Comparison of ENCODE assay signal across 16 cellular contexts in genomic region chr7:70336536-70336935, GRCh38.
DNase-seq lines count a peak whose midpoint lies in the region; ATAC-seq lines count a peak whose summit lies in the region.
"Had no signal": no experiment of that assay in that cellular context is flagged by ENCODE, and none has a peak within 500 bp of the region (broad histone marks: within the 10 kb centered on the region; RNA-seq: fewer than 3 reads in every experiment).

No MANE protein-coding gene starts in this region.

- H3K4me1 Mint-ChIP-seq in effector memory CD8-positive, alpha-beta T cell (ENCODE audit: low read depth in 2 of 2): peaks cover 16 to 23% of the 10 kb centered on the region in 2 donors
- H3K4me1 Mint-ChIP-seq in natural killer cell treated with Interleukin-12 subunit alpha and Interleukin-12 subunit beta and Interleukin-15 and Interleukin-18, amount 100 ng/mL, for 72 hours (ENCODE audit: low read depth in 2 of 2): peaks cover 27% of the 10 kb centered on the region in 2 donors
- H3K4me1 Mint-ChIP-seq: GM23338, H9 had no signal

- H3K36me3 Mint-ChIP-seq in effector memory CD8-positive, alpha-beta T cell (ENCODE audit: insufficient read depth): no peaks in the 10 kb centered on the region
- H3K36me3 Mint-ChIP-seq in natural killer cell treated with Interleukin-12 subunit alpha and Interleukin-12 subunit beta and Interleukin-15 and Interleukin-18, amount 100 ng/mL, for 72 hours: peaks cover 2% of the 10 kb centered on the region
- H3K36me3 Mint-ChIP-seq: CD4-positive, alpha-beta memory T cell had no signal

- peak; percentile 56 for ATAC-seq in effector memory CD8-positive, alpha-beta T cell (replicated peaks)
- ATAC-seq in natural killer cell treated with Interleukin-12 subunit alpha and Interleukin-12 subunit beta and Interleukin-15 and Interleukin-18, amount 100 ng/mL, for 72 hours: no peak
- ATAC-seq: GM23338, HCT116 had no signal

- peak; percentile 2 for DNase-seq in NK-92 treated with Interleukin-12 subunit alpha and Interleukin-12 subunit beta, amount 100 ng/mL, for 24 hours (lab: John Stamatoyannopoulos, UW)
- DNase-seq in NK-92 (lab: John Stamatoyannopoulos, UW; ENCODE audit: unreplicated experiment) (no peak), superior temporal gyrus (ENCODE audit: extremely low spot score) (no peak)
- no peak for DNase-seq in effector memory CD8-positive, alpha-beta T cell
- no peak for DNase-seq in natural killer cell treated with Interleukin-12 subunit alpha and Interleukin-12 subunit beta and Interleukin-15 and Interleukin-18, amount 100 ng/mL, for 72 hours (ENCODE audit: low spot score)
- DNase-seq in effector CD4-positive, alpha-beta T cell: no peak
- DNase-seq: 8988T; C1 segment of cervical spinal cord; Caco-2; CD4-positive, alpha-beta memory T cell; DMS53; DMS79 treated with DMSO at 0.1 percent for 48 hours; GF-D8; H9 had no signal

- peak overlapping the region in 1 of 2 donors; percentile 47 for H3K27ac Mint-ChIP-seq in effector memory CD8-positive, alpha-beta T cell
- H3K27ac Mint-ChIP-seq in natural killer cell treated with Interleukin-12 subunit alpha and Interleukin-12 subunit beta and Interleukin-15 and Interleukin-18, amount 100 ng/mL, for 72 hours: no peak overlapping the region
- H3K27ac Mint-ChIP-seq: GM23338, H9 had no signal

- H3K4me3 Mint-ChIP-seq in effector memory CD8-positive, alpha-beta T cell: peak overlapping the region; percentile 11 to 32
- H3K4me3 Mint-ChIP-seq in natural killer cell treated with Interleukin-12 subunit alpha and Interleukin-12 subunit beta and Interleukin-15 and Interleukin-18, amount 100 ng/mL, for 72 hours: peak overlapping the region; percentile 45
- H3K4me3 Mint-ChIP-seq: CD4-positive, alpha-beta memory T cell; GM23338; H9 had no signal

- H3K9me3 Mint-ChIP-seq in effector memory CD8-positive, alpha-beta T cell: no peaks in the 10 kb centered on the region
- no peaks in the 10 kb centered on the region for H3K9me3 Mint-ChIP-seq in natural killer cell treated with Interleukin-12 subunit alpha and Interleukin-12 subunit beta and Interleukin-15 and Interleukin-18, amount 100 ng/mL, for 72 hours
- H3K9me3 Mint-ChIP-seq: GM23338, H9 had no signal

- H3K27me3 Mint-ChIP-seq in effector memory CD8-positive, alpha-beta T cell: no peaks in the 10 kb centered on the region
- H3K27me3 Mint-ChIP-seq in natural killer cell treated with Interleukin-12 subunit alpha and Interleukin-12 subunit beta and Interleukin-15 and Interleukin-18, amount 100 ng/mL, for 72 hours: peaks cover 6 to 17% of the 10 kb centered on the region in 2 donors
- H3K27me3 Mint-ChIP-seq: CD4-positive, alpha-beta memory T cell had no signal
